ENCODE assay signal across 8 cellular contexts in genomic region chr9:93061791-93062299, GRCh38. TPM values are rescaled to one million over a fixed set of nuclear protein-coding genes. Genes with fewer than 3 reads are reported as not detected.
DNase-seq lines count a peak whose midpoint lies in the region; ATAC-seq and TF ChIP-seq lines count a peak whose summit lies in the region.

No MANE protein-coding gene starts in this region.

- no peaks in the 10 kb centered on the region for H3K9me3 ChIP-seq in spleen

- WGBS in spleen, 5 donors = 43 to 64% (median 63%) methylated on average over 14 to 16 of the region's 16 CpGs

- peak overlapping the region; percentile 74 to 98 (median 93) for H3K27ac ChIP-seq in spleen

- no peak for TF ChIP-seq CTCF in spleen (IDR thresholded peaks at IDR 0.05 in 8 of 11, conservative IDR thresholded peaks at IDR 0.05 in 3 of 11)

- ATAC-seq in HG03064 (IDR thresholded peaks at IDR 0.05; ENCODE audit: low read depth, unreplicated experiment) = peak; percentile 30

- peaks cover 0 to 24% (median 0%) of the 10 kb centered on the region in 6 donors for H3K36me3 ChIP-seq in spleen

- TF ChIP-seq POLR2A in spleen (IDR thresholded peaks at IDR 0.05) = no peak

- no peaks in the 10 kb centered on the region for H3K27me3 ChIP-seq in spleen (replicated peaks in 1 of 7)

- H3K4me3 ChIP-seq in spleen = peak overlapping the region in 3 of 8 donors; percentile 8 to 88 (median 8)

- peaks cover 55 to 100% (median 83%) of the 10 kb centered on the region in 6 donors for H3K4me1 ChIP-seq in spleen

- DNase-seq in NCI-H748 (lab: John Stamatoyannopoulos, UW; ENCODE audit: unreplicated experiment) = peak; percentile 34
- DNase-seq in NCI-H748 treated with DMSO at 0.1 percent for 48 hours (lab: John Stamatoyannopoulos, UW) = no peak
- peak; percentile 50 to 61 for DNase-seq in activated T-cell treated with anti-CD3 and anti-CD28 coated beads, Interleukin-2, amount 50 U/mL, for 48 hours
- DNase-seq in spleen = peak; percentile 93
- DNase-seq in pons (ENCODE audit: low spot score) = no peak
- DNase-seq in mesenteric fat pad (ENCODE audit: low spot score) = no peak
- no peak for DNase-seq in T-helper 9 cell

- intact Hi-C loops in spleen (cut with DNase I; ENCODE audit: low total_unique reads) = no loop called here

RNA-seq across cellular contexts. Expression of gene SUSD3, which starts 3.3 kb away (rescaled TPM):
- total RNA-seq in spleen (10 to 100 TPM; 27.6 to 54.8 (median 35.8) TPM), mesenteric fat pad (2.0 TPM)
- polyA plus RNA-seq in spleen = 10 to 100 TPM; 50.4 to 68.8 (median 57.4) TPM

RNA-seq across cellular contexts. Expression of gene CARD19, which starts 34.2 kb away (rescaled TPM):
- total RNA-seq in spleen = 10 to 100 TPM; 32.8 to 78.8 (median 44.6) TPM
- polyA plus RNA-seq in spleen = 10 to 100 TPM; 21.7 to 38.9 (median 23.0) TPM
- total RNA-seq in mesenteric fat pad = 38.9 TPM

Comparison
In these comparisons a context has a peak if more than half of its experiments do, and no peak if none do; other contexts are left out.
1. DNase-seq: peak in NCI-H748 (single experiment), activated T-cell treated with anti-CD3 and anti-CD28 coated beads, Interleukin-2, amount 50 U/mL, for 48 hours (2 of 2) and spleen (single experiment); none in NCI-H748 treated with DMSO at 0.1 percent for 48 hours (single experiment), pons (single experiment), mesenteric fat pad (single experiment) and T-helper 9 cell (single experiment).